Comparison of ENCODE assay signal across 34 cellular contexts in genomic region chr1:195327361-195327760, GRCh38.
"Had no signal": no experiment of that assay in that cellular context is flagged by ENCODE, and none has a peak within 500 bp of the region (broad histone marks: within the 10 kb centered on the region; RNA-seq: fewer than 3 reads in every experiment).

No MANE protein-coding gene starts in this region.

- H3K36me3 Mint-ChIP-seq: activated naive CD4-positive, alpha-beta T cell treated with anti-CD3 and anti-CD28 coated beads, Interleukin-2, amount 50 U/mL, for 72 hours; WTC11 had no signal

- DNase-seq: activated CD4-positive, alpha-beta T cell treated with anti-CD3 and anti-CD28 coated beads for 36 hours; activated CD4-positive, alpha-beta T cell treated with anti-CD3 and anti-CD28 coated beads, Interleukin-2, amount 10 ng/mL, durations not matched to agents 7 days and 5 days; activated CD4-positive, alpha-beta T cell treated with anti-CD3 and anti-CD28 coated beads, Interleukin-2, amount 50 U/mL, for 48 hours; activated CD8-positive, alpha-beta T cell treated with anti-CD3 and anti-CD28 coated beads, Interleukin-2, amount 10 ng/mL, durations not matched to agents 7 days and 5 days; activated gamma-delta T cell treated with Interleukin-2 at 50 U/mL for 16 hours; activated naive CD4-positive, alpha-beta T cell treated with anti-CD3 and anti-CD28 coated beads for 36 hours; activated T-cell treated with anti-CD3 and anti-CD28 coated beads, Interleukin-2, amount 50 U/mL, for 24 hours; adrenal gland; body of pancreas; caudate nucleus; MM.1S; NCI-H1092 treated with DMSO at 0.1 percent for 48 hours; NCI-H1417; NCI-H146; NCI-H187; NCI-H2029 treated with DMSO at 0.1 percent for 48 hours; NCI-H2107; NCI-H2171; NCI-H510A; NCI-H526; NCI-H748 treated with DMSO at 0.1 percent for 48 hours; NK-92 treated with Interleukin-12 subunit alpha and Interleukin-12 subunit beta, amount 100 ng/mL, for 24 hours; T1000 had no signal

- H3K4me3 ChIP-seq: adrenal gland, body of pancreas, breast epithelium had no signal

- FAIRE-seq: astrocyte, RCC 7860 had no signal

- H3K36me3 ChIP-seq: adrenal gland, breast epithelium had no signal

- H3K27me3 ChIP-seq: adrenal gland, body of pancreas, breast epithelium had no signal

- H3K4me3 Mint-ChIP-seq: activated CD4-positive, alpha-beta T cell treated with anti-CD3 and anti-CD28 coated beads for 36 hours; activated CD4-positive, alpha-beta T cell treated with anti-CD3 and anti-CD28 coated beads, Interleukin-2, amount 10 ng/mL, durations not matched to agents 7 days and 5 days; activated CD8-positive, alpha-beta T cell treated with anti-CD3 and anti-CD28 coated beads, Interleukin-2, amount 10 ng/mL, durations not matched to agents 7 days and 5 days; activated naive CD4-positive, alpha-beta T cell treated with anti-CD3 and anti-CD28 coated beads for 36 hours; activated T-cell treated with anti-CD3 and anti-CD28 coated beads, Interleukin-2, amount 50 U/mL, for 24 hours; WTC11 had no signal

- H3K4me2 ChIP-seq: KMS-11 had no signal

- ATAC-seq: activated CD4-positive, alpha-beta T cell treated with anti-CD3 and anti-CD28 coated beads for 36 hours; activated CD4-positive, CD25-positive, alpha-beta regulatory T cell treated with anti-CD3 and anti-CD28 coated beads, Interleukin-2, amount 50 U/mL, for 24 hours; activated CD8-positive, alpha-beta T cell treated with anti-CD3 and anti-CD28 coated beads, Interleukin-2, amount 10 ng/mL, durations not matched to agents 7 days and 5 days; activated naive CD4-positive, alpha-beta T cell treated with anti-CD3 and anti-CD28 coated beads, Interleukin-2, amount 50 U/mL, for 72 hours; body of pancreas; PC-3; Right ventricle myocardium inferior; WTC11 had no signal

- H3K4me1 Mint-ChIP-seq: activated CD4-positive, alpha-beta T cell treated with anti-CD3 and anti-CD28 coated beads for 36 hours; activated CD4-positive, alpha-beta T cell treated with anti-CD3 and anti-CD28 coated beads, Interleukin-2, amount 10 ng/mL, durations not matched to agents 7 days and 5 days; WTC11 had no signal

- H3K9me3 ChIP-seq: adrenal gland, body of pancreas, breast epithelium had no signal

- H3K27ac ChIP-seq: adrenal gland, body of pancreas, breast epithelium, KMS-11, RWPE1 had no signal

- H3K9ac ChIP-seq: KMS-11 had no signal

- H3K27me3 Mint-ChIP-seq: activated CD4-positive, alpha-beta T cell treated with anti-CD3 and anti-CD28 coated beads for 36 hours; activated CD4-positive, alpha-beta T cell treated with anti-CD3 and anti-CD28 coated beads, Interleukin-2, amount 10 ng/mL, durations not matched to agents 7 days and 5 days; activated T-cell treated with anti-CD3 and anti-CD28 coated beads, Interleukin-2, amount 50 U/mL, for 24 hours had no signal

- H3K9me3 Mint-ChIP-seq: activated CD4-positive, alpha-beta T cell treated with anti-CD3 and anti-CD28 coated beads, Interleukin-2, amount 10 ng/mL, durations not matched to agents 7 days and 5 days; activated T-helper 2 cell treated with anti-CD3 and anti-CD28 coated beads, Interferon-gamma antibody, Interleukin-2, Interleukin-4, amounts not matched to agents 10 μg/mL and 5 μg/mL and 100 μg/mL, durations not matched to agents 14 hours and 24 hours and 36 hours; WTC11 had no signal

- H3K27ac Mint-ChIP-seq: activated CD4-positive, alpha-beta T cell treated with anti-CD3 and anti-CD28 coated beads for 36 hours; activated CD4-positive, alpha-beta T cell treated with anti-CD3 and anti-CD28 coated beads, Interleukin-2, amount 10 ng/mL, durations not matched to agents 7 days and 5 days; activated CD8-positive, alpha-beta T cell treated with anti-CD3 and anti-CD28 coated beads, Interleukin-2, amount 10 ng/mL, durations not matched to agents 7 days and 5 days; activated naive CD4-positive, alpha-beta T cell treated with anti-CD3 and anti-CD28 coated beads for 36 hours; activated naive CD4-positive, alpha-beta T cell treated with anti-CD3 and anti-CD28 coated beads, Interleukin-2, amount 50 U/mL, for 72 hours; activated T-cell treated with anti-CD3 and anti-CD28 coated beads, Interleukin-2, amount 50 U/mL, for 24 hours; activated T-helper 2 cell treated with anti-CD3 and anti-CD28 coated beads, Interferon-gamma antibody, Interleukin-2, Interleukin-4, amounts not matched to agents 10 μg/mL and 5 μg/mL and 100 μg/mL, durations not matched to agents 14 hours and 24 hours and 36 hours; WTC11 had no signal

- H3K4me1 ChIP-seq: adrenal gland, body of pancreas, breast epithelium had no signal
